Comparison of ENCODE assay signal across 11 cellular contexts in genomic region chr19:1471514-1472107, GRCh38. TPM values are rescaled to one million over a fixed set of nuclear protein-coding genes. Genes with fewer than 3 reads are reported as not detected.
DNase-seq lines count a peak whose midpoint lies in the region; ATAC-seq, FAIRE-seq and TF ChIP-seq lines count a peak whose summit lies in the region.
"Had no signal": no experiment of that assay in that cellular context is flagged by ENCODE, and none has a peak within 500 bp of the region (broad histone marks: within the 10 kb centered on the region; RNA-seq: fewer than 3 reads in every experiment).

No MANE protein-coding gene starts in this region.

- 40% methylated on average over 17 of the region's 22 CpGs for WGBS in hepatocyte (ENCODE audit: low lambda C conversion rate, missing lambda C conversion rate)

- H3K9me3 Mint-ChIP-seq in activated naive CD8-positive, alpha-beta T cell treated with anti-CD3 and anti-CD28 coated beads for 36 hours, result no peaks in the 10 kb centered on the region
- H3K9me3 Mint-ChIP-seq: stimulated activated naive CD8-positive, alpha-beta T cell treated with anti-CD3 and anti-CD28 coated beads, Interleukin-15, amount 100 ng/mL, for 72 hours had no signal

- peak overlapping the region; percentile 90 for H3K4me3 Mint-ChIP-seq in T-helper 17 cell
- H3K4me3 Mint-ChIP-seq in activated naive CD8-positive, alpha-beta T cell treated with anti-CD3 and anti-CD28 coated beads for 36 hours, result no peak overlapping the region

- no peaks in the 10 kb centered on the region for H3K9me3 ChIP-seq in T-helper 17 cell (ENCODE audit: control insufficient read depth, low read length, poor library complexity, severe bottlenecking)
- no peaks in the 10 kb centered on the region for H3K9me3 ChIP-seq in hepatocyte (ENCODE audit: low read depth)
- H3K9me3 ChIP-seq: pancreas had no signal

- H3K27me3 ChIP-seq in hepatocyte, result peaks cover 64% of the 10 kb centered on the region

- H3K4me1 Mint-ChIP-seq in T-helper 17 cell, result peaks cover 7% of the 10 kb centered on the region
- peaks cover 5% of the 10 kb centered on the region for H3K4me1 Mint-ChIP-seq in activated naive CD8-positive, alpha-beta T cell treated with anti-CD3 and anti-CD28 coated beads for 36 hours

- TF ChIP-seq CTCF in AG09319 (IDR thresholded peaks at IDR 0.05; ENCODE audit: low read depth, low read length) (peak; percentile 6), D721Med (IDR thresholded peaks at IDR 0.05; ENCODE audit: insufficient read depth, missing control alignments) (peak; percentile 22), hepatocyte (IDR thresholded peaks at IDR 0.05; ENCODE audit: poor library complexity) (peak; percentile 26)

- ATAC-seq in T-helper 17 cell (peak; percentile 27), SK-N-SH treated with all-trans-retinoic acid at 6 μM for 48 hours (no peak)

- H3K27me3 Mint-ChIP-seq in T-helper 17 cell, result no peaks in the 10 kb centered on the region
- peaks cover 17% of the 10 kb centered on the region for H3K27me3 Mint-ChIP-seq in activated naive CD8-positive, alpha-beta T cell treated with anti-CD3 and anti-CD28 coated beads for 36 hours

- H3K9me2 ChIP-seq in hepatocyte (replicated peaks; ENCODE audit: insufficient read depth), result no peaks in the 10 kb centered on the region

- peaks cover 78% of the 10 kb centered on the region for H4K20me1 ChIP-seq in hepatocyte (ENCODE audit: insufficient read depth, poor library complexity, severe bottlenecking)

- no peak overlapping the region for H3K27ac ChIP-seq in hepatocyte
- H3K27ac ChIP-seq: pancreas had no signal

- H2AFZ ChIP-seq in hepatocyte, result no peak overlapping the region

- H3K4me3 ChIP-seq in hepatocyte, result no peak overlapping the region

- H3K4me2 ChIP-seq in hepatocyte, result peak overlapping the region; percentile 94

- H3K36me3 Mint-ChIP-seq in T-helper 17 cell (ENCODE audit: low read depth), result no peaks in the 10 kb centered on the region
- peaks cover 3% of the 10 kb centered on the region for H3K36me3 Mint-ChIP-seq in activated naive CD8-positive, alpha-beta T cell treated with anti-CD3 and anti-CD28 coated beads for 36 hours

- FAIRE-seq in D721Med (lab: Jason Lieb, UNC), result no peak
- FAIRE-seq: pancreas had no signal

- H3K36me3 ChIP-seq in hepatocyte (replicated peaks; ENCODE audit: insufficient read depth, low read depth), result no peaks in the 10 kb centered on the region
- H3K36me3 ChIP-seq: pancreas had no signal

- peaks cover 4% of the 10 kb centered on the region for H3K79me2 ChIP-seq in hepatocyte

- peaks cover 33% of the 10 kb centered on the region for H3K4me1 ChIP-seq in hepatocyte (ENCODE audit: insufficient read depth)

- no peak for DNase-seq in AG09319 (ENCODE audit: extremely low read depth, low read depth)
- no peak for DNase-seq in D721Med (ENCODE audit: insufficient read length, low spot score)
- no peak for DNase-seq in T-helper 17 cell
- no peak for DNase-seq in hepatocyte (ENCODE audit: low spot score)
- DNase-seq in NCI-H2196 treated with DMSO at 0.1 percent for 48 hours (lab: John Stamatoyannopoulos, UW; ENCODE audit: unreplicated experiment), result no peak
- no peak for DNase-seq in activated naive CD8-positive, alpha-beta T cell treated with anti-CD3 and anti-CD28 coated beads for 36 hours
- no peak for DNase-seq in glomerular visceral epithelial cell (ENCODE audit: extremely low spot score)
- DNase-seq: NCI-H510A treated with DMSO at 0.1 percent for 48 hours had no signal

- H3K27ac Mint-ChIP-seq in T-helper 17 cell, result no peak overlapping the region
- H3K27ac Mint-ChIP-seq in activated naive CD8-positive, alpha-beta T cell treated with anti-CD3 and anti-CD28 coated beads for 36 hours, result no peak overlapping the region
- H3K27ac Mint-ChIP-seq: stimulated activated naive CD8-positive, alpha-beta T cell treated with anti-CD3 and anti-CD28 coated beads, Interleukin-15, amount 100 ng/mL, for 72 hours had no signal

TF ChIP-seq in SK-N-SH treated with all-trans-retinoic acid at 6 μM for 48 hours, 23 proteins besides CTCF, POLR2A, EP300 and RAD21:
- TF ChIP-seq BACH2 (CRISPR knock-in tag; IDR thresholded peaks at IDR 0.05; ENCODE audit: borderline replicate concordance), result no peak
- TF ChIP-seq, protein P1, sequence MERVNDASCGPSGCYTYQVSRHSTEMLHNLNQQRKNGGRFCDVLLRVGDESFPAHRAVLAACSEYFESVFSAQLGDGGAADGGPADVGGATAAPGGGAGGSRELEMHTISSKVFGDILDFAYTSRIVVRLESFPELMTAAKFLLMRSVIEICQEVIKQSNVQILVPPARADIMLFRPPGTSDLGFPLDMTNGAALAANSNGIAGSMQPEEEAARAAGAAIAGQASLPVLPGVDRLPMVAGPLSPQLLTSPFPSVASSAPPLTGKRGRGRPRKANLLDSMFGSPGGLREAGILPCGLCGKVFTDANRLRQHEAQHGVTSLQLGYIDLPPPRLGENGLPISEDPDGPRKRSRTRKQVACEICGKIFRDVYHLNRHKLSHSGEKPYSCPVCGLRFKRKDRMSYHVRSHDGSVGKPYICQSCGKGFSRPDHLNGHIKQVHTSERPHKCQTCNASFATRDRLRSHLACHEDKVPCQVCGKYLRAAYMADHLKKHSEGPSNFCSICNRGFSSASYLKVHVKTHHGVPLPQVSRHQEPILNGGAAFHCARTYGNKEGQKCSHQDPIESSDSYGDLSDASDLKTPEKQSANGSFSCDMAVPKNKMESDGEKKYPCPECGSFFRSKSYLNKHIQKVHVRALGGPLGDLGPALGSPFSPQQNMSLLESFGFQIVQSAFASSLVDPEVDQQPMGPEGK (CRISPR knock-in tag; IDR thresholded peaks at IDR 0.05; ENCODE audit: borderline replicate concordance), result no peak
- no peak for TF ChIP-seq ZNF70 (CRISPR knock-in tag; IDR thresholded peaks at IDR 0.05)
- TF ChIP-seq ZNF565 (CRISPR knock-in tag; conservative IDR thresholded peaks at IDR 0.05; ENCODE audit: low read depth), result no peak
- TF ChIP-seq PPARA (CRISPR knock-in tag; IDR thresholded peaks at IDR 0.05; ENCODE audit: borderline replicate concordance), result no peak
- no peak for TF ChIP-seq ISL1 (CRISPR knock-in tag; IDR thresholded peaks at IDR 0.05)
- no peak for TF ChIP-seq ZFP3 (CRISPR knock-in tag; IDR thresholded peaks at IDR 0.05)
- TF ChIP-seq ZNF8 (CRISPR knock-in tag; IDR thresholded peaks at IDR 0.05), result no peak
- no peak for TF ChIP-seq TCF4 (CRISPR knock-in tag; IDR thresholded peaks at IDR 0.05; ENCODE audit: borderline replicate concordance)

RNA-seq across cellular contexts. Expression of gene C19orf25, which starts 7.4 kb away (rescaled TPM):
- 10 to 100 TPM; 24.3 to 29.0 TPM for total RNA-seq in T-helper 17 cell
- total RNA-seq in hepatocyte, result 36.3 and 36.4 TPM in 2 replicates
- 43.6 and 65.0 TPM in 2 replicates for polyA plus RNA-seq in hepatocyte
- total RNA-seq in activated naive CD8-positive, alpha-beta T cell treated with anti-CD3 and anti-CD28 coated beads for 36 hours, result 10 to 100 TPM; 27.0 to 28.7 TPM

RNA-seq across cellular contexts. Expression of gene PCSK4, which starts 18.5 kb away (rescaled TPM):
- total RNA-seq in T-helper 17 cell (1 to 10 TPM; 3.3 to 4.5 TPM), hepatocyte (2.8 and 7.7 TPM in 2 replicates)
- polyA plus RNA-seq in hepatocyte, result 9.6 and 16.2 TPM in 2 replicates
- 1 to 10 TPM; 1.5 to 1.7 TPM for total RNA-seq in activated naive CD8-positive, alpha-beta T cell treated with anti-CD3 and anti-CD28 coated beads for 36 hours

RNA-seq across cellular contexts. Expression of gene REEP6, which starts 19.4 kb away (rescaled TPM):
- total RNA-seq in T-helper 17 cell, result 1 to 10 TPM; 1.8 to 2.3 TPM
- total RNA-seq in hepatocyte, result 80.8 and 88.9 TPM in 2 replicates
- 179 and 218 TPM in 2 replicates for polyA plus RNA-seq in hepatocyte
- total RNA-seq in activated naive CD8-positive, alpha-beta T cell treated with anti-CD3 and anti-CD28 coated beads for 36 hours, result 1 to 10 TPM; 1.3 to 1.8 TPM

RNA-seq across cellular contexts. Expression of gene APC2, which starts 21.7 kb away (rescaled TPM):
- under 1 TPM; 0.07 to 0.44 TPM for total RNA-seq in T-helper 17 cell
- 0.24 and 1.2 TPM in 2 replicates for total RNA-seq in hepatocyte
- 0.36 and 0.40 TPM in 2 replicates for polyA plus RNA-seq in hepatocyte
- total RNA-seq in activated naive CD8-positive, alpha-beta T cell treated with anti-CD3 and anti-CD28 coated beads for 36 hours, result under 1 TPM; 0.21 to 0.26 TPM

RNA-seq across cellular contexts. Expression of gene RPS15, which starts 33.4 kb away (rescaled TPM):
- total RNA-seq in T-helper 17 cell, result 1,000 to 10,000 TPM; 1,653 to 1,678 TPM
- total RNA-seq in hepatocyte, result 1,556 and 1,885 TPM in 2 replicates
- polyA plus RNA-seq in hepatocyte, result 938 and 950 TPM in 2 replicates
- total RNA-seq in activated naive CD8-positive, alpha-beta T cell treated with anti-CD3 and anti-CD28 coated beads for 36 hours, result 1,000 to 10,000 TPM; 1,472 to 1,524 TPM

Comparison
In these comparisons a context has a peak if more than half of its experiments do, and no peak if none do; other contexts are left out.
1. RNA of gene REEP6, which starts 19.4 kb away (total RNA-seq): 80.8 to 88.9 TPM in hepatocyte; 1.8 to 2.3 TPM in T-helper 17 cell and 1.3 to 1.8 TPM in activated naive CD8-positive, alpha-beta T cell treated with anti-CD3 and anti-CD28 coated beads for 36 hours; every median in the first group is over 10 times any median in the second.
2. Peak in every context shown above with its lines, with median percentiles within 50 percentile points of each other: CTCF ChIP-seq.